In the genomic region with DNA sequence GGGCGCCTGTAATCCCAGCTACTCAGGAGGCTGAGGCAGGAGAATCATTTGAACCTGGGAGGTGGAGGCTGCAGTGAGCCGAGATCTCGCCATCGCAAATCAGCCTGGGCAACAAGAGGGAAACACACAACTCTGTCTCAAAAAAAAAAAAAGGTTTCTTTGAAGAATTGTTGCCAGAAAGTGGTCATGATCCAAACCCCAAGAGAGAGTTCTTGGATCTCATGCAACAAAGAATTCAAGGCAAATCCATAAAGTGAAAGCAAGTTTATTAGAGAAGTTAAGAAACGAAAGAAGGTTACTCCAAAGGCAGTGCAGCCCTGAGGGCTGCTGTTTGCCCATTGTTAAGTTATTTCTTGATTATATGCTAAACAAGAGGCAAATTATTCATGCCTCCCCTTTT, we compare ENCODE assay signal across 1 cellular context.
TF ChIP-seq lines count a peak whose summit lies in the region.

No MANE protein-coding gene starts in this region.

TF ChIP-seq in H1, 55 proteins besides CTCF, POLR2A, EP300 and RAD21:
- TF ChIP-seq GABPA (IDR thresholded peaks at IDR 0.05; ENCODE audit: borderline replicate concordance, insufficient read depth, low read length): no peak
- TF ChIP-seq POLR2AphosphoS5 (IDR thresholded peaks at IDR 0.05; ENCODE audit: low read depth, low read length): no peak
- TF ChIP-seq, protein P1, sequence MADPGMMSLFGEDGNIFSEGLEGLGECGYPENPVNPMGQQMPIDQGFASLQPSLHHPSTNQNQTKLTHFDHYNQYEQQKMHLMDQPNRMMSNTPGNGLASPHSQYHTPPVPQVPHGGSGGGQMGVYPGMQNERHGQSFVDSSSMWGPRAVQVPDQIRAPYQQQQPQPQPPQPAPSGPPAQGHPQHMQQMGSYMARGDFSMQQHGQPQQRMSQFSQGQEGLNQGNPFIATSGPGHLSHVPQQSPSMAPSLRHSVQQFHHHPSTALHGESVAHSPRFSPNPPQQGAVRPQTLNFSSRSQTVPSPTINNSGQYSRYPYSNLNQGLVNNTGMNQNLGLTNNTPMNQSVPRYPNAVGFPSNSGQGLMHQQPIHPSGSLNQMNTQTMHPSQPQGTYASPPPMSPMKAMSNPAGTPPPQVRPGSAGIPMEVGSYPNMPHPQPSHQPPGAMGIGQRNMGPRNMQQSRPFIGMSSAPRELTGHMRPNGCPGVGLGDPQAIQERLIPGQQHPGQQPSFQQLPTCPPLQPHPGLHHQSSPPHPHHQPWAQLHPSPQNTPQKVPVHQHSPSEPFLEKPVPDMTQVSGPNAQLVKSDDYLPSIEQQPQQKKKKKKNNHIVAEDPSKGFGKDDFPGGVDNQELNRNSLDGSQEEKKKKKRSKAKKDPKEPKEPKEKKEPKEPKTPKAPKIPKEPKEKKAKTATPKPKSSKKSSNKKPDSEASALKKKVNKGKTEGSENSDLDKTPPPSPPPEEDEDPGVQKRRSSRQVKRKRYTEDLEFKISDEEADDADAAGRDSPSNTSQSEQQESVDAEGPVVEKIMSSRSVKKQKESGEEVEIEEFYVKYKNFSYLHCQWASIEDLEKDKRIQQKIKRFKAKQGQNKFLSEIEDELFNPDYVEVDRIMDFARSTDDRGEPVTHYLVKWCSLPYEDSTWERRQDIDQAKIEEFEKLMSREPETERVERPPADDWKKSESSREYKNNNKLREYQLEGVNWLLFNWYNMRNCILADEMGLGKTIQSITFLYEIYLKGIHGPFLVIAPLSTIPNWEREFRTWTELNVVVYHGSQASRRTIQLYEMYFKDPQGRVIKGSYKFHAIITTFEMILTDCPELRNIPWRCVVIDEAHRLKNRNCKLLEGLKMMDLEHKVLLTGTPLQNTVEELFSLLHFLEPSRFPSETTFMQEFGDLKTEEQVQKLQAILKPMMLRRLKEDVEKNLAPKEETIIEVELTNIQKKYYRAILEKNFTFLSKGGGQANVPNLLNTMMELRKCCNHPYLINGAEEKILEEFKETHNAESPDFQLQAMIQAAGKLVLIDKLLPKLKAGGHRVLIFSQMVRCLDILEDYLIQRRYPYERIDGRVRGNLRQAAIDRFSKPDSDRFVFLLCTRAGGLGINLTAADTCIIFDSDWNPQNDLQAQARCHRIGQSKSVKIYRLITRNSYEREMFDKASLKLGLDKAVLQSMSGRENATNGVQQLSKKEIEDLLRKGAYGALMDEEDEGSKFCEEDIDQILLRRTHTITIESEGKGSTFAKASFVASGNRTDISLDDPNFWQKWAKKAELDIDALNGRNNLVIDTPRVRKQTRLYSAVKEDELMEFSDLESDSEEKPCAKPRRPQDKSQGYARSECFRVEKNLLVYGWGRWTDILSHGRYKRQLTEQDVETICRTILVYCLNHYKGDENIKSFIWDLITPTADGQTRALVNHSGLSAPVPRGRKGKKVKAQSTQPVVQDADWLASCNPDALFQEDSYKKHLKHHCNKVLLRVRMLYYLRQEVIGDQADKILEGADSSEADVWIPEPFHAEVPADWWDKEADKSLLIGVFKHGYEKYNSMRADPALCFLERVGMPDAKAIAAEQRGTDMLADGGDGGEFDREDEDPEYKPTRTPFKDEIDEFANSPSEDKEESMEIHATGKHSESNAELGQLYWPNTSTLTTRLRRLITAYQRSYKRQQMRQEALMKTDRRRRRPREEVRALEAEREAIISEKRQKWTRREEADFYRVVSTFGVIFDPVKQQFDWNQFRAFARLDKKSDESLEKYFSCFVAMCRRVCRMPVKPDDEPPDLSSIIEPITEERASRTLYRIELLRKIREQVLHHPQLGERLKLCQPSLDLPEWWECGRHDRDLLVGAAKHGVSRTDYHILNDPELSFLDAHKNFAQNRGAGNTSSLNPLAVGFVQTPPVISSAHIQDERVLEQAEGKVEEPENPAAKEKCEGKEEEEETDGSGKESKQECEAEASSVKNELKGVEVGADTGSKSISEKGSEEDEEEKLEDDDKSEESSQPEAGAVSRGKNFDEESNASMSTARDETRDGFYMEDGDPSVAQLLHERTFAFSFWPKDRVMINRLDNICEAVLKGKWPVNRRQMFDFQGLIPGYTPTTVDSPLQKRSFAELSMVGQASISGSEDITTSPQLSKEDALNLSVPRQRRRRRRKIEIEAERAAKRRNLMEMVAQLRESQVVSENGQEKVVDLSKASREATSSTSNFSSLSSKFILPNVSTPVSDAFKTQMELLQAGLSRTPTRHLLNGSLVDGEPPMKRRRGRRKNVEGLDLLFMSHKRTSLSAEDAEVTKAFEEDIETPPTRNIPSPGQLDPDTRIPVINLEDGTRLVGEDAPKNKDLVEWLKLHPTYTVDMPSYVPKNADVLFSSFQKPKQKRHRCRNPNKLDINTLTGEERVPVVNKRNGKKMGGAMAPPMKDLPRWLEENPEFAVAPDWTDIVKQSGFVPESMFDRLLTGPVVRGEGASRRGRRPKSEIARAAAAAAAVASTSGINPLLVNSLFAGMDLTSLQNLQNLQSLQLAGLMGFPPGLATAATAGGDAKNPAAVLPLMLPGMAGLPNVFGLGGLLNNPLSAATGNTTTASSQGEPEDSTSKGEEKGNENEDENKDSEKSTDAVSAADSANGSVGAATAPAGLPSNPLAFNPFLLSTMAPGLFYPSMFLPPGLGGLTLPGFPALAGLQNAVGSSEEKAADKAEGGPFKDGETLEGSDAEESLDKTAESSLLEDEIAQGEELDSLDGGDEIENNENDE (IDR thresholded peaks at IDR 0.05; ENCODE audit: insufficient replicate concordance, low read length): no peak
- no peak for TF ChIP-seq SAP30 (IDR thresholded peaks at IDR 0.05; ENCODE audit: insufficient read depth, insufficient replicate concordance, low read length)
- no peak for TF ChIP-seq ATF2 (IDR thresholded peaks at IDR 0.05; ENCODE audit: low read length)
- no peak for TF ChIP-seq TAF7 (optimal IDR thresholded peaks at IDR 0.05; ENCODE audit: borderline replicate concordance, low read depth, low read length)
- TF ChIP-seq TAF1 (IDR thresholded peaks at IDR 0.05; ENCODE audit: low read depth, low read length): no peak
- TF ChIP-seq SRF (IDR thresholded peaks at IDR 0.05; ENCODE audit: low read depth, low read length): no peak
- TF ChIP-seq MAFK (IDR thresholded peaks at IDR 0.05; ENCODE audit: low read depth, low read length): no peak
- TF ChIP-seq SP1 (IDR thresholded peaks at IDR 0.05; ENCODE audit: low read depth, low read length): no peak
- TF ChIP-seq NANOG (IDR thresholded peaks at IDR 0.05; ENCODE audit: insufficient read depth, low read depth, low read length, poor library complexity, severe bottlenecking): no peak
- no peak for TF ChIP-seq JUND (IDR thresholded peaks at IDR 0.05; ENCODE audit: low read length)
